Comparison of ENCODE assay signal across 21 cellular contexts in genomic region chr11:64817476-64817875, GRCh38. TPM values are rescaled to one million over a fixed set of nuclear protein-coding genes. Genes with fewer than 3 reads are reported as not detected.
DNase-seq lines count a peak whose midpoint lies in the region; ATAC-seq and TF ChIP-seq lines count a peak whose summit lies in the region.
"Had no signal": no experiment of that assay in that cellular context is flagged by ENCODE, and none has a peak within 500 bp of the region (broad histone marks: within the 10 kb centered on the region; RNA-seq: fewer than 3 reads in every experiment).

No MANE protein-coding gene starts in this region.

- intact Hi-C loops in activated CD8-positive, alpha-beta T cell treated with anti-CD3 and anti-CD28 coated beads for 36 hours (cut with micrococcal nuclease), result no loop called here
- intact Hi-C loops in head of caudate nucleus (cut with DNase I), result no loop called here

- no peak for DNase-seq in activated CD8-positive, alpha-beta T cell treated with anti-CD3 and anti-CD28 coated beads, Interleukin-2, amount 10 ng/mL, durations not matched to agents 7 days and 5 days
- no peak for DNase-seq in activated CD8-positive, alpha-beta T cell treated with anti-CD3 and anti-CD28 coated beads for 36 hours
- DNase-seq in T-helper 17 cell, result no peak
- peak in 32 of 42 donors; percentile 17 to 87 (median 56) for DNase-seq in head of caudate nucleus
- no peak for DNase-seq in progenitor cell of endocrine pancreas (ENCODE audit: low spot score, unreplicated experiment)
- DNase-seq in GM19238 (ENCODE audit: insufficient read length, low spot score), result no peak
- no peak for DNase-seq in activated CD8-positive, alpha-beta memory T cell treated with anti-CD3 and anti-CD28 coated beads, Interleukin-2, amount 50 U/mL, for 4 hours
- no peak for DNase-seq in stimulated activated CD8-positive, alpha-beta memory T cell treated with anti-CD3 and anti-CD28 coated beads, Interleukin-4, amount 100 ng/mL, for 48 hours
- DNase-seq: AML-193; Caco-2; CD4-positive, alpha-beta T cell; DMS153; DMS79; GDM1; GOT3; H7; HFFc6 had no signal

- POLR2A ChIA-PET in activated CD8-positive, alpha-beta T cell treated with anti-CD3 and anti-CD28 coated beads, Interleukin-2, amount 10 ng/mL, durations not matched to agents 7 days and 5 days (lab: Charles Lee), result no interaction called here
- POLR2A ChIA-PET in activated CD8-positive, alpha-beta T cell treated with anti-CD3 and anti-CD28 coated beads for 36 hours (lab: Charles Lee), result no interaction called here

- peak overlapping the region; percentile 40 for H3K27ac Mint-ChIP-seq in activated CD8-positive, alpha-beta T cell treated with anti-CD3 and anti-CD28 coated beads, Interleukin-2, amount 10 ng/mL, durations not matched to agents 7 days and 5 days
- H3K27ac Mint-ChIP-seq in activated CD8-positive, alpha-beta T cell treated with anti-CD3 and anti-CD28 coated beads for 36 hours, result no peak overlapping the region
- H3K27ac Mint-ChIP-seq in T-helper 17 cell (peak overlapping the region; percentile 71), progenitor cell of endocrine pancreas (peak overlapping the region; percentile 45)
- H3K27ac Mint-ChIP-seq: CD4-positive, alpha-beta T cell; HFFc6 had no signal

- H3K36me3 Mint-ChIP-seq in activated CD8-positive, alpha-beta T cell treated with anti-CD3 and anti-CD28 coated beads, Interleukin-2, amount 10 ng/mL, durations not matched to agents 7 days and 5 days (ENCODE audit: low read depth), result no peaks in the 10 kb centered on the region
- no peaks in the 10 kb centered on the region for H3K36me3 Mint-ChIP-seq in activated CD8-positive, alpha-beta T cell treated with anti-CD3 and anti-CD28 coated beads for 36 hours (ENCODE audit: low read depth)
- H3K36me3 Mint-ChIP-seq in T-helper 17 cell (ENCODE audit: low read depth) (no peaks in the 10 kb centered on the region), progenitor cell of endocrine pancreas (ENCODE audit: insufficient read depth) (no peaks in the 10 kb centered on the region)

- no peaks in the 10 kb centered on the region for H3K9me3 Mint-ChIP-seq in activated CD8-positive, alpha-beta T cell treated with anti-CD3 and anti-CD28 coated beads, Interleukin-2, amount 10 ng/mL, durations not matched to agents 7 days and 5 days (ENCODE audit: insufficient read depth)
- no peaks in the 10 kb centered on the region for H3K9me3 Mint-ChIP-seq in activated CD8-positive, alpha-beta T cell treated with anti-CD3 and anti-CD28 coated beads for 36 hours
- no peaks in the 10 kb centered on the region for H3K9me3 Mint-ChIP-seq in progenitor cell of endocrine pancreas (ENCODE audit: low read depth)
- H3K9me3 Mint-ChIP-seq: CD4-positive, alpha-beta T cell; HFFc6 had no signal

- CTCF ChIA-PET in activated CD8-positive, alpha-beta T cell treated with anti-CD3 and anti-CD28 coated beads, Interleukin-2, amount 10 ng/mL, durations not matched to agents 7 days and 5 days (lab: Charles Lee), result interaction anchor here (1.2 kb wide), 1 partner anchor 26 kb away, joined by 3 read pairs; the partner anchor contains the start of gene CDC42BPG
- CTCF ChIA-PET in activated CD8-positive, alpha-beta T cell treated with anti-CD3 and anti-CD28 coated beads for 36 hours (lab: Charles Lee), result interaction anchor here (0.6 kb wide), 1 partner anchor 411 kb away, joined by 4 read pairs; no protein-coding TSS in a partner anchor

- H3K27me3 Mint-ChIP-seq in activated CD8-positive, alpha-beta T cell treated with anti-CD3 and anti-CD28 coated beads, Interleukin-2, amount 10 ng/mL, durations not matched to agents 7 days and 5 days (ENCODE audit: low read depth), result no peaks in the 10 kb centered on the region
- H3K27me3 Mint-ChIP-seq in activated CD8-positive, alpha-beta T cell treated with anti-CD3 and anti-CD28 coated beads for 36 hours, result no peaks in the 10 kb centered on the region
- no peaks in the 10 kb centered on the region for H3K27me3 Mint-ChIP-seq in T-helper 17 cell
- H3K27me3 Mint-ChIP-seq in progenitor cell of endocrine pancreas, result no peaks in the 10 kb centered on the region
- H3K27me3 Mint-ChIP-seq: CD4-positive, alpha-beta T cell had no signal

- H3K4me1 Mint-ChIP-seq in activated CD8-positive, alpha-beta T cell treated with anti-CD3 and anti-CD28 coated beads, Interleukin-2, amount 10 ng/mL, durations not matched to agents 7 days and 5 days (ENCODE audit: low read depth), result no peaks in the 10 kb centered on the region
- H3K4me1 Mint-ChIP-seq in activated CD8-positive, alpha-beta T cell treated with anti-CD3 and anti-CD28 coated beads for 36 hours (ENCODE audit: low read depth), result no peaks in the 10 kb centered on the region
- no peaks in the 10 kb centered on the region for H3K4me1 Mint-ChIP-seq in T-helper 17 cell
- peaks cover 2% of the 10 kb centered on the region for H3K4me1 Mint-ChIP-seq in progenitor cell of endocrine pancreas (ENCODE audit: low read depth)

- H3K9me3 ChIP-seq in T-helper 17 cell (ENCODE audit: control insufficient read depth, low read length, poor library complexity, severe bottlenecking), result no peaks in the 10 kb centered on the region
- H3K9me3 ChIP-seq: A549, Caco-2 had no signal

- no peak overlapping the region for H3K4me3 Mint-ChIP-seq in activated CD8-positive, alpha-beta T cell treated with anti-CD3 and anti-CD28 coated beads, Interleukin-2, amount 10 ng/mL, durations not matched to agents 7 days and 5 days
- H3K4me3 Mint-ChIP-seq in activated CD8-positive, alpha-beta T cell treated with anti-CD3 and anti-CD28 coated beads for 36 hours, result no peak overlapping the region
- no peak overlapping the region for H3K4me3 Mint-ChIP-seq in T-helper 17 cell
- no peak overlapping the region for H3K4me3 Mint-ChIP-seq in progenitor cell of endocrine pancreas (ENCODE audit: low read depth)
- H3K4me3 Mint-ChIP-seq: CD4-positive, alpha-beta T cell; HFFc6 had no signal

- no peak for TF ChIP-seq CTCF in activated CD8-positive, alpha-beta T cell treated with anti-CD3 and anti-CD28 coated beads for 36 hours (IDR thresholded peaks at IDR 0.05)
- TF ChIP-seq CTCF in progenitor cell of endocrine pancreas (IDR thresholded peaks at IDR 0.05; ENCODE audit: unreplicated experiment), result no peak

- no peak for ATAC-seq in activated CD8-positive, alpha-beta T cell treated with anti-CD3 and anti-CD28 coated beads, Interleukin-2, amount 10 ng/mL, durations not matched to agents 7 days and 5 days
- ATAC-seq in activated CD8-positive, alpha-beta T cell treated with anti-CD3 and anti-CD28 coated beads for 36 hours, result no peak
- no peak for ATAC-seq in T-helper 17 cell
- ATAC-seq: HCT116, HepG2 had no signal

RNA-seq across cellular contexts. Expression of gene MEN1, which starts 7.1 kb away (rescaled TPM):
- total RNA-seq in activated CD8-positive, alpha-beta T cell treated with anti-CD3 and anti-CD28 coated beads, Interleukin-2, amount 10 ng/mL, durations not matched to agents 7 days and 5 days, result 10 to 100 TPM; 32.9 to 34.0 TPM
- 10 to 100 TPM; 25.8 to 29.0 TPM for total RNA-seq in activated CD8-positive, alpha-beta T cell treated with anti-CD3 and anti-CD28 coated beads for 36 hours
- total RNA-seq in T-helper 17 cell, result 10 to 100 TPM; 25.8 to 27.0 TPM
- 54.6 and 61.5 TPM in 2 replicates for total RNA-seq in progenitor cell of endocrine pancreas

RNA-seq across cellular contexts. Expression of gene MAP4K2, which starts 14.5 kb away (rescaled TPM):
- total RNA-seq in activated CD8-positive, alpha-beta T cell treated with anti-CD3 and anti-CD28 coated beads, Interleukin-2, amount 10 ng/mL, durations not matched to agents 7 days and 5 days, result 10 to 100 TPM; 84.2 to 90.2 TPM
- total RNA-seq in activated CD8-positive, alpha-beta T cell treated with anti-CD3 and anti-CD28 coated beads for 36 hours, result 10 to 100 TPM; 56.4 to 58.0 TPM
- total RNA-seq in T-helper 17 cell, result 10 to 100 TPM; 97.8 to 99.2 TPM
- total RNA-seq in progenitor cell of endocrine pancreas, result 12.7 and 13.3 TPM in 2 replicates

RNA-seq across cellular contexts. Expression of gene CDC42BPG, which starts 27.0 kb away (rescaled TPM):
- total RNA-seq in activated CD8-positive, alpha-beta T cell treated with anti-CD3 and anti-CD28 coated beads, Interleukin-2, amount 10 ng/mL, durations not matched to agents 7 days and 5 days, result 1 to 10 TPM in 1 of 2 experiments, under 1 TPM in 1; 0.61 to 1.2 TPM
- total RNA-seq in activated CD8-positive, alpha-beta T cell treated with anti-CD3 and anti-CD28 coated beads for 36 hours, result under 1 TPM; 0.31 to 0.61 TPM
- 1 to 10 TPM; 4.0 to 7.7 TPM for total RNA-seq in T-helper 17 cell
- total RNA-seq in progenitor cell of endocrine pancreas, result 20.1 and 21.1 TPM in 2 replicates

RNA-seq across cellular contexts. Expression of gene SF1, which starts 39.1 kb away (rescaled TPM):
- 100 to 1,000 TPM; 421 to 423 TPM for total RNA-seq in activated CD8-positive, alpha-beta T cell treated with anti-CD3 and anti-CD28 coated beads, Interleukin-2, amount 10 ng/mL, durations not matched to agents 7 days and 5 days
- total RNA-seq in activated CD8-positive, alpha-beta T cell treated with anti-CD3 and anti-CD28 coated beads for 36 hours, result 100 to 1,000 TPM; 325 to 342 TPM
- 1,000 to 10,000 TPM; 1,476 to 1,622 TPM for total RNA-seq in T-helper 17 cell
- 500 and 503 TPM in 2 replicates for total RNA-seq in progenitor cell of endocrine pancreas

RNA-seq across cellular contexts. Expression of gene PYGM, which starts 57.7 kb away (rescaled TPM):
- 1 to 10 TPM; 2.9 to 4.7 TPM for total RNA-seq in activated CD8-positive, alpha-beta T cell treated with anti-CD3 and anti-CD28 coated beads, Interleukin-2, amount 10 ng/mL, durations not matched to agents 7 days and 5 days
- total RNA-seq in activated CD8-positive, alpha-beta T cell treated with anti-CD3 and anti-CD28 coated beads for 36 hours, result 1 to 10 TPM; 1.2 to 3.3 TPM
- total RNA-seq in T-helper 17 cell, result 10 to 100 TPM; 11.8 to 27.1 TPM
- 1.4 and 1.6 TPM in 2 replicates for total RNA-seq in progenitor cell of endocrine pancreas
- total RNA-seq: Daoy had no signal

Comparison
In these comparisons a context has a peak if more than half of its experiments do, and no peak if none do; other contexts are left out.
1. DNase-seq: peak in head of caudate nucleus (32 of 42); none in activated CD8-positive, alpha-beta T cell treated with anti-CD3 and anti-CD28 coated beads, Interleukin-2, amount 10 ng/mL, durations not matched to agents 7 days and 5 days (single experiment), activated CD8-positive, alpha-beta T cell treated with anti-CD3 and anti-CD28 coated beads for 36 hours (single experiment), T-helper 17 cell (0 of 3), progenitor cell of endocrine pancreas (single experiment), GM19238 (single experiment), activated CD8-positive, alpha-beta memory T cell treated with anti-CD3 and anti-CD28 coated beads, Interleukin-2, amount 50 U/mL, for 4 hours (single experiment) and stimulated activated CD8-positive, alpha-beta memory T cell treated with anti-CD3 and anti-CD28 coated beads, Interleukin-4, amount 100 ng/mL, for 48 hours (single experiment).